ENCODE assay signal across 19 cellular contexts in the genomic region with DNA sequence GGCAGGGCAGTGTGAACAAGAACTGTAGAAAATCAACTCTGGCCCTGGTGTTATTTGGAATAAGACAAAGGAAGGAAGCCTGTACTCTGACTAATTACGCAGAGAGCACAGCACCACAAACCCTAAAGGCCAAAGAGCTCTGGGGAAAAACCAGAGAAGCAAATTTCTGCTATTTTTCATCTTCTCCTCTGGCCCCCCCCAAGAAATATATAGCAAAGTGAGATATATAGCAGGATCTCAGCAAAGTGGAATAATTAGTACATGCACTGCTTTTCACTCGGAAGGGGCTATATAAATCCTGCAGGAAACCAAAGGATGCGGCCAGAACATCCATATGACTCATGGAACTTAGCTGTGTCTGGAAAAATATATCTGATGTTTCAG.
A peak's percentile ranks its signal among the peaks of the same experiment; 100 is the strongest.
DNase-seq lines count a peak whose midpoint lies in the region; ATAC-seq and TF ChIP-seq lines count a peak whose summit lies in the region.
"Had no signal": no experiment of that assay in that cellular context is flagged by ENCODE, and none has a peak within 500 bp of the region (broad histone marks: within the 10 kb centered on the region; RNA-seq: fewer than 3 reads in every experiment).

No MANE protein-coding gene starts in this region.

- no peaks in the 10 kb centered on the region for H3K36me3 Mint-ChIP-seq in activated CD4-positive, alpha-beta memory T cell treated with anti-CD3 and anti-CD28 coated beads, Interleukin-2, amount 10 ng/mL, durations not matched to agents 7 days and 5 days (ENCODE audit: low read depth)
- H3K36me3 Mint-ChIP-seq: activated naive CD4-positive, alpha-beta T cell treated with anti-CD3 and anti-CD28 coated beads, Interleukin-2, amount 10 ng/mL, durations not matched to agents 7 days and 5 days; T-cell had no signal

- CTCF ChIA-PET in activated CD4-positive, alpha-beta memory T cell treated with anti-CD3 and anti-CD28 coated beads, Interleukin-2, amount 10 ng/mL, durations not matched to agents 7 days and 5 days (lab: Charles Lee) = no interaction called here

- POLR2A ChIA-PET in activated CD4-positive, alpha-beta memory T cell treated with anti-CD3 and anti-CD28 coated beads, Interleukin-2, amount 10 ng/mL, durations not matched to agents 7 days and 5 days (lab: Charles Lee) = no interaction called here

- no peaks in the 10 kb centered on the region for H4K20me1 ChIP-seq in BLaER1

- no peak overlapping the region for H3K9ac ChIP-seq in BLaER1

- DNase-seq in M059J (ENCODE audit: low read depth) (peak; percentile 55), lung microvascular endothelial cell (ENCODE audit: low read depth in 2 of 2) (peak; percentile 76 to 93), DMS 273 (lab: John Stamatoyannopoulos, UW; ENCODE audit: unreplicated experiment) (no peak), upper lobe of right lung (no peak), ecto neural progenitor cell (ENCODE audit: low spot score) (no peak)
- no peak for DNase-seq in activated CD4-positive, alpha-beta memory T cell treated with anti-CD3 and anti-CD28 coated beads, Interleukin-2, amount 10 ng/mL, durations not matched to agents 7 days and 5 days
- DNase-seq: activated CD4-positive, CD25-positive, alpha-beta regulatory T cell treated with anti-CD3 and anti-CD28 coated beads, Interleukin-2, amount 50 U/mL, for 72 hours; activated CD8-positive, alpha-beta memory T cell treated with anti-CD3 and anti-CD28 coated beads, Interleukin-2, amount 50 U/mL, for 4 hours; activated naive CD4-positive, alpha-beta T cell treated with anti-CD3 and anti-CD28 coated beads, Interleukin-2, amount 10 ng/mL, durations not matched to agents 7 days and 5 days; AML-193; colonic mucosa; gastrocnemius medialis; NCI-H774; Peyer's patch; stimulated activated naive B cell treated with anti-CD40 and anti-IgM and Interleukin-4, amounts not matched to agents 10 μg/mL and 1 μg/mL and 100 μg/mL, for 72 hours; T-cell had no signal

- no peak for ATAC-seq in upper lobe of right lung
- ATAC-seq: gastrocnemius medialis; stimulated activated naive B cell treated with anti-CD40 and anti-IgM and Interleukin-4, amounts not matched to agents 10 μg/mL and 1 μg/mL and 100 μg/mL, for 72 hours; T-cell had no signal

- no peaks in the 10 kb centered on the region for H3K9me3 Mint-ChIP-seq in activated CD4-positive, alpha-beta memory T cell treated with anti-CD3 and anti-CD28 coated beads, Interleukin-2, amount 10 ng/mL, durations not matched to agents 7 days and 5 days
- H3K9me3 Mint-ChIP-seq: activated naive CD4-positive, alpha-beta T cell treated with anti-CD3 and anti-CD28 coated beads, Interleukin-2, amount 10 ng/mL, durations not matched to agents 7 days and 5 days; stimulated activated naive B cell treated with anti-CD40 and anti-IgM and Interleukin-4, amounts not matched to agents 10 μg/mL and 1 μg/mL and 100 μg/mL, for 72 hours; T-cell had no signal

- no peak overlapping the region for H3K4me3 Mint-ChIP-seq in activated CD4-positive, alpha-beta memory T cell treated with anti-CD3 and anti-CD28 coated beads, Interleukin-2, amount 10 ng/mL, durations not matched to agents 7 days and 5 days
- H3K4me3 Mint-ChIP-seq: activated naive CD4-positive, alpha-beta T cell treated with anti-CD3 and anti-CD28 coated beads, Interleukin-2, amount 10 ng/mL, durations not matched to agents 7 days and 5 days; stimulated activated naive B cell treated with anti-CD40 and anti-IgM and Interleukin-4, amounts not matched to agents 10 μg/mL and 1 μg/mL and 100 μg/mL, for 72 hours; T-cell had no signal

- H3K9me3 ChIP-seq in BLaER1 = no peaks in the 10 kb centered on the region
- H3K9me3 ChIP-seq in upper lobe of right lung = no peaks in the 10 kb centered on the region
- H3K9me3 ChIP-seq: colonic mucosa, gastrocnemius medialis, Peyer's patch had no signal

- H3K4me2 ChIP-seq in BLaER1 = peak overlapping the region; percentile 63

- H3K27me3 ChIP-seq in BLaER1 = no peaks in the 10 kb centered on the region
- no peaks in the 10 kb centered on the region for H3K27me3 ChIP-seq in upper lobe of right lung
- H3K27me3 ChIP-seq: colonic mucosa, gastrocnemius medialis, Peyer's patch had no signal

- no peak overlapping the region for H3K27ac ChIP-seq in BLaER1
- H3K27ac ChIP-seq in cingulate gyrus (ENCODE audit: low read depth, low read length) = peak overlapping the region; percentile 0
- H3K27ac ChIP-seq in upper lobe of right lung = no peak overlapping the region
- H3K27ac ChIP-seq: colonic mucosa, gastrocnemius medialis, Peyer's patch had no signal

- H3K4me3 ChIP-seq in BLaER1 (no peak overlapping the region), upper lobe of right lung (no peak overlapping the region)
- H3K4me3 ChIP-seq: colonic mucosa, gastrocnemius medialis, Peyer's patch, skin epidermis had no signal

- H3K4me1 ChIP-seq in BLaER1 (peaks cover 35% of the 10 kb centered on the region), upper lobe of right lung (peaks cover 5% of the 10 kb centered on the region)
- H3K4me1 ChIP-seq: colonic mucosa, gastrocnemius medialis, Peyer's patch had no signal

- H3K27ac Mint-ChIP-seq in activated CD4-positive, alpha-beta memory T cell treated with anti-CD3 and anti-CD28 coated beads, Interleukin-2, amount 10 ng/mL, durations not matched to agents 7 days and 5 days = no peak overlapping the region
- H3K27ac Mint-ChIP-seq: activated naive CD4-positive, alpha-beta T cell treated with anti-CD3 and anti-CD28 coated beads, Interleukin-2, amount 10 ng/mL, durations not matched to agents 7 days and 5 days; stimulated activated naive B cell treated with anti-CD40 and anti-IgM and Interleukin-4, amounts not matched to agents 10 μg/mL and 1 μg/mL and 100 μg/mL, for 72 hours; T-cell had no signal

- no peaks in the 10 kb centered on the region for H3K27me3 Mint-ChIP-seq in activated CD4-positive, alpha-beta memory T cell treated with anti-CD3 and anti-CD28 coated beads, Interleukin-2, amount 10 ng/mL, durations not matched to agents 7 days and 5 days
- H3K27me3 Mint-ChIP-seq: activated naive CD4-positive, alpha-beta T cell treated with anti-CD3 and anti-CD28 coated beads, Interleukin-2, amount 10 ng/mL, durations not matched to agents 7 days and 5 days; stimulated activated naive B cell treated with anti-CD40 and anti-IgM and Interleukin-4, amounts not matched to agents 10 μg/mL and 1 μg/mL and 100 μg/mL, for 72 hours had no signal

- intact Hi-C loops in upper lobe of right lung (cut with DNase I) = no loop called here

- TF ChIP-seq CTCF in upper lobe of right lung (IDR thresholded peaks at IDR 0.05) = no peak

- H3K36me3 ChIP-seq in BLaER1 = peaks cover 56% of the 10 kb centered on the region
- no peaks in the 10 kb centered on the region for H3K36me3 ChIP-seq in upper lobe of right lung
- H3K36me3 ChIP-seq: colonic mucosa, gastrocnemius medialis, Peyer's patch had no signal

- no peaks in the 10 kb centered on the region for H3K4me1 Mint-ChIP-seq in activated CD4-positive, alpha-beta memory T cell treated with anti-CD3 and anti-CD28 coated beads, Interleukin-2, amount 10 ng/mL, durations not matched to agents 7 days and 5 days
- H3K4me1 Mint-ChIP-seq: activated naive CD4-positive, alpha-beta T cell treated with anti-CD3 and anti-CD28 coated beads, Interleukin-2, amount 10 ng/mL, durations not matched to agents 7 days and 5 days; stimulated activated naive B cell treated with anti-CD40 and anti-IgM and Interleukin-4, amounts not matched to agents 10 μg/mL and 1 μg/mL and 100 μg/mL, for 72 hours; T-cell had no signal

Comparison
In these comparisons a context has a peak if more than half of its experiments do, and no peak if none do; other contexts are left out.
1. DNase-seq: peak in M059J (single experiment) and lung microvascular endothelial cell (2 of 2); none in activated CD4-positive, alpha-beta memory T cell treated with anti-CD3 and anti-CD28 coated beads, Interleukin-2, amount 10 ng/mL, durations not matched to agents 7 days and 5 days (single experiment), DMS 273 (single experiment), upper lobe of right lung (single experiment) and ecto neural progenitor cell (single experiment).